In the genomic region with DNA sequence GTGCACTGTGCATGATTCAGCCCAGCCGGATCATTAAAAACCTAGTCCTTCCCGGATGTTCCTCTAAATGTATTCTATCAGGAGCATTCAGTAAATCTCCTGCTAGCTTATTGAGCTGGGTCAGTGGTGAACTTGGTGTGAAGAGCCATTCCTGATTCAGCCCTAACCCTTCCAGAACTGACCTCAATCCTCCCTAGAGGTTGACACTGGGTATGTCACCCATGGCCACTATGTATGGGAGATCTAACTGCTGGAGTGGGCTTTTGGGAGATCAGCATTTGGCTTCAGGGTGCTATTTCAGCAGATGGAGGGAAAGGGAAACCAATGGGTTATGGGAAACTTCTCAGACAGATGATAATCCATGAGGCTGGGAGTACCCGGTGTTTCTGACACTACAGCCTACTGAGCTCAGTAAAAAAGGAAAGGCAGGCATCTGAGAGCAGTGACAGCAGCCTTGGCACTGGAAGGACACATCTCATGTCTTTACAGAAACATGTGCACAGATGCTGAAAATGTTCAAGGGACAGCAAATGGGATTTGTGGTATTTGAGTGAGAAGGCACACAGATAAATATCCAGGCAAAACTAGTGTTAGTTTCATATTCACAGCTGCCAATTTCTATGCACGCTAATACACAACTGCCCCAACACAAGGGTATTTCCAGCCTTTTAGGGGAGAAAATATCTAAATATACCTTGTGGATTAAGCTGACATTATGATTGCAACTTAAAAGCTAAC, we compare ENCODE assay signal across 1 cellular context.
TF ChIP-seq lines count a peak whose summit lies in the region.

No MANE protein-coding gene starts in this region.

TF ChIP-seq in GM23338, 12 proteins besides CTCF, POLR2A, EP300 and RAD21 (continued from another document):
- TF ChIP-seq, protein P1, sequence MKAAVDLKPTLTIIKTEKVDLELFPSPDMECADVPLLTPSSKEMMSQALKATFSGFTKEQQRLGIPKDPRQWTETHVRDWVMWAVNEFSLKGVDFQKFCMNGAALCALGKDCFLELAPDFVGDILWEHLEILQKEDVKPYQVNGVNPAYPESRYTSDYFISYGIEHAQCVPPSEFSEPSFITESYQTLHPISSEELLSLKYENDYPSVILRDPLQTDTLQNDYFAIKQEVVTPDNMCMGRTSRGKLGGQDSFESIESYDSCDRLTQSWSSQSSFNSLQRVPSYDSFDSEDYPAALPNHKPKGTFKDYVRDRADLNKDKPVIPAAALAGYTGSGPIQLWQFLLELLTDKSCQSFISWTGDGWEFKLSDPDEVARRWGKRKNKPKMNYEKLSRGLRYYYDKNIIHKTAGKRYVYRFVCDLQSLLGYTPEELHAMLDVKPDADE (IDR thresholded peaks at IDR 0.05), result no peak
- TF ChIP-seq POLR2AphosphoS5 (IDR thresholded peaks at IDR 0.05; ENCODE audit: low read depth), result no peak
